Comparison of ENCODE assay signal across 26 cellular contexts in the genomic region with DNA sequence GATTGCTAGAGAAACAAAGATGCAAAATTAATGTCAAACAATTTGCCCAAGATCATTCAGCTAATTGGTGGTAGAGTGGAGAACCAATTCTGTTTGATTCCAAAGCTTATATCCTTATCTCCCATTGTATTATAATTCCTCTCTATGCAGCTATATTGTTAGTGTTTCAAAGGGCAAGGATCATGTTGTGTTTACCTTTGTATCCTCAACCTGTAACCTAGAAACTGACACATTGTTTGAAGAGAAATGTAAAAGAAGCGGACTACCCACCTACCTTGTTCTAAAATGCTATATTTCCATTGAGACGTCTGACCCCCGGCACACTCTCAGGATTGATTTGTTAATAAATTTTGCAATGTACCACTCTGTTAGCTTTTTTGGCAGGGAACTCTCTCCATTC. TPM values are rescaled to one million over a fixed set of nuclear protein-coding genes. Genes with fewer than 3 reads are reported as not detected.
DNase-seq lines count a peak whose midpoint lies in the region; ATAC-seq, FAIRE-seq and TF ChIP-seq lines count a peak whose summit lies in the region.
"Had no signal": no experiment of that assay in that cellular context is flagged by ENCODE, and none has a peak within 500 bp of the region (broad histone marks: within the 10 kb centered on the region; RNA-seq: fewer than 3 reads in every experiment).

No MANE protein-coding gene starts in this region.

- TF ChIP-seq RAD21 in HepG2 (CRISPR knock-in tag; IDR thresholded peaks at IDR 0.05): no peak

- H3K4me1 ChIP-seq in HepG2 (ENCODE audit: insufficient read depth, low read length): peaks cover 21% of the 10 kb centered on the region
- no peaks in the 10 kb centered on the region for H3K4me1 ChIP-seq in right lobe of liver
- peaks cover 22% of the 10 kb centered on the region for H3K4me1 ChIP-seq in hepatocyte (ENCODE audit: insufficient read depth)
- no peaks in the 10 kb centered on the region for H3K4me1 ChIP-seq in muscle layer of duodenum (ENCODE audit: control insufficient read depth in 1 of 2, insufficient read depth in 2 of 2, low read length in 2 of 2)
- no peaks in the 10 kb centered on the region for H3K4me1 ChIP-seq in Karpas-422 (ENCODE audit: low read length)
- H3K4me1 ChIP-seq: A549 had no signal

- H3K9ac ChIP-seq in HepG2 (ENCODE audit: insufficient read depth, low read depth, low read length): no peak overlapping the region
- H3K9ac ChIP-seq in Karpas-422 (ENCODE audit: low read length): no peak overlapping the region
- H3K9ac ChIP-seq: KMS-11 had no signal

- no TSS peak for BruUV-seq in HepG2 (replicated peaks; lab: Mats Ljungman, UMichigan)

- ATAC-seq in HepG2 (peak; percentile 82), right lobe of liver (no peak), SK-N-SH treated with all-trans-retinoic acid at 6 μM for 48 hours (no peak)
- ATAC-seq: A549; CD8-positive, alpha-beta T cell; Panc1 had no signal

- H3K9me2 ChIP-seq in hepatocyte (replicated peaks; ENCODE audit: insufficient read depth) (no peaks in the 10 kb centered on the region), Karpas-422 (replicated peaks; ENCODE audit: insufficient read depth, low read length) (no peaks in the 10 kb centered on the region)

- peak; percentile 59 for DNase-seq in HepG2 (ENCODE audit: low spot score)
- DNase-seq in right lobe of liver: no peak
- DNase-seq in hepatocyte (ENCODE audit: low spot score): no peak
- DNase-seq in Karpas-422: no peak
- DNase-seq in OCI-M2 (lab: John Stamatoyannopoulos, UW; ENCODE audit: unreplicated experiment): no peak
- DNase-seq: Caco-2; CD8-positive, alpha-beta T cell; DMS79 treated with DMSO at 0.1 percent for 48 hours; GF-D8; HCEC 1CT; NCI-H1092; NCI-H1417 treated with DMSO at 0.1 percent for 48 hours; NCI-H1694 treated with DMSO at 0.1 percent for 48 hours; NCI-H2107; NCI-H446 treated with DMSO at 0.1 percent for 48 hours; NCI-H69; SHP77 treated with DMSO at 0.1 percent for 48 hours had no signal

- H3K4me3 ChIP-seq in HepG2 (replicated peaks in 1 of 3; ENCODE audit: insufficient read depth in 1 of 3, low read depth in 2 of 3, low read length in 3 of 3) (no peak overlapping the region; a peak in 1 of 6 replicates), right lobe of liver (no peak overlapping the region), hepatocyte (no peak overlapping the region), muscle layer of duodenum (ENCODE audit: low read depth in 1 of 2, low read length in 2 of 2) (no peak overlapping the region), Karpas-422 (ENCODE audit: low read length) (no peak overlapping the region)
- H3K4me3 ChIP-seq: A549 had no signal

- H3K27ac ChIP-seq in HepG2 (ENCODE audit: extremely low read length, insufficient read depth, low read length) (peak overlapping the region; percentile 58), right lobe of liver (no peak overlapping the region), hepatocyte (peak overlapping the region; percentile 58), muscle layer of duodenum (ENCODE audit: low read length) (peak overlapping the region; percentile 42), Karpas-422 (ENCODE audit: low read length) (no peak overlapping the region)
- H3K27ac ChIP-seq: A549, C4-2B, KMS-11 had no signal

- 71% methylated on average over 3 of the region's 3 CpGs for WGBS in HepG2 (ENCODE audit: low lambda C conversion rate)
- WGBS in right lobe of liver (ENCODE audit: insufficient coverage, low coverage, low lambda C conversion rate, missing lambda C conversion rate): 74% methylated on average over 3 of the region's 3 CpGs
- 74% methylated on average over 3 of the region's 3 CpGs for WGBS in hepatocyte (ENCODE audit: low lambda C conversion rate, missing lambda C conversion rate)

- POLR2A ChIA-PET in HepG2 (lab: Yijun Ruan, JAX): interaction anchor here (0.7 kb wide), 1 partner anchor 8 kb away, joined by 3 read pairs; no protein-coding TSS in a partner anchor

- in situ Hi-C loops in HepG2 (cut with HindIII; ENCODE audit: extremely low pct_ligation_motif_present, low pct_unique_long_range_greater_than_20kb): no loop called here

- intact Hi-C loops in HepG2 (cut with micrococcal nuclease; ENCODE audit: unreplicated experiment): no loop called here
- intact Hi-C loops in right lobe of liver (cut with DNase I): no loop called here

- H3K9me3 ChIP-seq in HepG2 (ENCODE audit: low read length): no peaks in the 10 kb centered on the region
- H3K9me3 ChIP-seq in right lobe of liver: peaks cover 0 to 3% (median 0%) of the 10 kb centered on the region in 4 donors
- no peaks in the 10 kb centered on the region for H3K9me3 ChIP-seq in hepatocyte (ENCODE audit: low read depth)
- no peaks in the 10 kb centered on the region for H3K9me3 ChIP-seq in muscle layer of duodenum (ENCODE audit: control insufficient read depth in 1 of 2, low read length in 2 of 2)
- H3K9me3 ChIP-seq in Karpas-422 (ENCODE audit: low read length): no peaks in the 10 kb centered on the region
- H3K9me3 ChIP-seq: A549, Caco-2 had no signal

- TF ChIP-seq CTCF in HepG2 (CRISPR knock-in tag; IDR thresholded peaks at IDR 0.05) (no peak), right lobe of liver (IDR thresholded peaks at IDR 0.05) (no peak), hepatocyte (IDR thresholded peaks at IDR 0.05; ENCODE audit: poor library complexity) (no peak)

- no peaks in the 10 kb centered on the region for H4K20me1 ChIP-seq in HepG2 (ENCODE audit: insufficient read depth, low read length)
- no peaks in the 10 kb centered on the region for H4K20me1 ChIP-seq in hepatocyte (ENCODE audit: insufficient read depth, poor library complexity, severe bottlenecking)
- no peaks in the 10 kb centered on the region for H4K20me1 ChIP-seq in Karpas-422 (ENCODE audit: insufficient read depth, low read depth, low read length)

- TF ChIP-seq EP300 in HepG2 (IDR thresholded peaks at IDR 0.05; ENCODE audit: low read depth in 2 of 2, low read length in 2 of 2) (no peak), HepG2 (CRISPR knock-in tag; IDR thresholded peaks at IDR 0.05; ENCODE audit: borderline replicate concordance) (no peak)

- no peak overlapping the region for H2AFZ ChIP-seq in HepG2 (ENCODE audit: low read length)
- no peak overlapping the region for H2AFZ ChIP-seq in hepatocyte
- H2AFZ ChIP-seq in Karpas-422 (ENCODE audit: low read length): no peak overlapping the region

- H3K36me3 ChIP-seq in HepG2 (replicated peaks in 1 of 2; ENCODE audit: control insufficient read depth in 1 of 2, insufficient read depth in 2 of 2, low read length in 2 of 2) (no peaks in the 10 kb centered on the region; a peak in 1 of 5 replicates), right lobe of liver (no peaks in the 10 kb centered on the region), hepatocyte (replicated peaks; ENCODE audit: insufficient read depth, low read depth) (no peaks in the 10 kb centered on the region), muscle layer of duodenum (ENCODE audit: control insufficient read depth in 1 of 2, insufficient read depth in 2 of 2, low read length in 2 of 2) (no peaks in the 10 kb centered on the region), Karpas-422 (ENCODE audit: insufficient read depth, low read length) (no peaks in the 10 kb centered on the region)

- H3K79me2 ChIP-seq in HepG2 (ENCODE audit: insufficient read depth, low read length): peaks cover 15% of the 10 kb centered on the region
- peaks cover 88% of the 10 kb centered on the region for H3K79me2 ChIP-seq in hepatocyte
- H3K79me2 ChIP-seq in Karpas-422 (ENCODE audit: low read length): no peaks in the 10 kb centered on the region

- peak; percentile 44 for FAIRE-seq in HepG2 (lab: Jason Lieb, UNC)
- FAIRE-seq: A549, GM12892, GM19239, H1 had no signal

- CTCF ChIA-PET in HepG2 (lab: Yijun Ruan, JAX; ENCODE audit: low intra/inter-chr PET ratio, low total read pairs): no interaction called here

- TF ChIP-seq POLR2A in HepG2 (IDR thresholded peaks at IDR 0.05; ENCODE audit: insufficient read depth in 1 of 2, low read depth in 2 of 2, low read length in 2 of 2): no peak
- TF ChIP-seq POLR2A in right lobe of liver (IDR thresholded peaks at IDR 0.05): no peak

- H3K4me2 ChIP-seq in HepG2 (ENCODE audit: low read depth, low read length) (peak overlapping the region; percentile 13; the same call in 1 of the 2 replicates), hepatocyte (peak overlapping the region; percentile 52), Karpas-422 (ENCODE audit: low read depth, low read length, poor library complexity, severe bottlenecking) (no peak overlapping the region)
- H3K4me2 ChIP-seq: A549, KMS-11 had no signal

- no peaks in the 10 kb centered on the region for H3K27me3 ChIP-seq in HepG2 (ENCODE audit: control insufficient read depth in 1 of 2, insufficient read depth in 2 of 2, low read length in 2 of 2)
- H3K27me3 ChIP-seq in right lobe of liver: no peaks in the 10 kb centered on the region
- H3K27me3 ChIP-seq in hepatocyte: no peaks in the 10 kb centered on the region
- H3K27me3 ChIP-seq in muscle layer of duodenum (ENCODE audit: low read depth, low read length): no peaks in the 10 kb centered on the region
- H3K27me3 ChIP-seq in Karpas-422 (ENCODE audit: low read length): no peaks in the 10 kb centered on the region

RNA-seq across cellular contexts. Expression of a gene that starts 9.3 kb away (rescaled TPM):
- 15.4 and 20.2 TPM in 2 replicates for total RNA-seq in HepG2 (2016; rRNA removed; fragmentation: Illumina TruSeq; extraction: Trizol)
- 9.0 and 9.6 TPM in 2 replicates for total RNA-seq in HepG2 (2016; cell fraction: cytosol; rRNA removed; fragmentation: Illumina TruSeq; extraction: Trizol; ENCODE audit: low read depth)
- total RNA-seq in HepG2 (2016; cell fraction: insoluble cytoplasmic fraction; rRNA removed; fragmentation: Illumina TruSeq; extraction: Trizol): 15.5 and 19.8 TPM in 2 replicates
- total RNA-seq in HepG2 (2016; cell fraction: membrane; rRNA removed; fragmentation: Illumina TruSeq; extraction: Trizol): 13.9 and 16.0 TPM in 2 replicates
- 16.5 and 18.8 TPM in 2 replicates for total RNA-seq in HepG2 (2016; cell fraction: nucleus; rRNA removed; fragmentation: Illumina TruSeq; extraction: Trizol)
- 8.5 and 11.4 TPM in 2 replicates for polyA plus RNA-seq in HepG2 (2011; rRNA removed)
- 4.8 and 6.7 TPM in 2 replicates for polyA plus RNA-seq in HepG2 (2011; cell fraction: cytosol; rRNA removed)
- 6.8 and 8.1 TPM in 2 replicates for polyA plus RNA-seq in HepG2 (2011; cell fraction: nucleus; rRNA removed)
- 7.5 and 8.3 TPM in 2 replicates for polyA plus RNA-seq in HepG2 (2012)
- polyA plus RNA-seq in HepG2 (2016; cell fraction: cytosol; fragmentation: Illumina TruSeq; extraction: Trizol; ENCODE audit: low read depth): 2.9 and 3.0 TPM in 2 replicates
- 18.5 and 18.7 TPM in 2 replicates for polyA plus RNA-seq in HepG2 (2016; cell fraction: insoluble cytoplasmic fraction; fragmentation: Illumina TruSeq; extraction: Trizol; ENCODE audit: low read depth)
- 7.8 and 8.8 TPM in 2 replicates for polyA plus RNA-seq in HepG2 (2016; cell fraction: membrane; fragmentation: Illumina TruSeq; extraction: Trizol; ENCODE audit: low read depth)
- 19.2 TPM in 2 replicates for polyA plus RNA-seq in HepG2 (2016; cell fraction: nucleus; fragmentation: Illumina TruSeq; extraction: Trizol; ENCODE audit: insufficient read depth, low read depth)
- polyA minus RNA-seq in HepG2 (2011; rRNA and poly(A)+ RNA removed; ENCODE audit: low replicate concordance): 7.7 and 10.2 TPM in 2 replicates
- polyA minus RNA-seq in HepG2 (2011; cell fraction: cytosol; rRNA and poly(A)+ RNA removed): 7.6 and 8.2 TPM in 2 replicates
- polyA minus RNA-seq in HepG2 (2011; cell fraction: nucleus; rRNA and poly(A)+ RNA removed): 19.6 and 23.4 TPM in 2 replicates
- total RNA-seq in right lobe of liver: under 1 TPM; 0.51 to 0.91 (median 0.77) TPM
- 28.6 and 30.5 TPM in 2 replicates for total RNA-seq in hepatocyte
- 7.9 and 14.1 TPM in 2 replicates for polyA plus RNA-seq in hepatocyte
- total RNA-seq in Karpas-422 (2014; rRNA removed; shearing (Covaris generic); ENCODE audit: low replicate concordance): not detected in 2 replicates

Comparison
In these comparisons a context has a peak if more than half of its experiments do, and no peak if none do; other contexts are left out.
1. H3K27ac ChIP-seq: peak in HepG2 (single experiment), hepatocyte (single experiment) and muscle layer of duodenum (single experiment); none in right lobe of liver (0 of 3) and Karpas-422 (single experiment).